32 cellular contexts compared by ENCODE assay signal in the genomic region with DNA sequence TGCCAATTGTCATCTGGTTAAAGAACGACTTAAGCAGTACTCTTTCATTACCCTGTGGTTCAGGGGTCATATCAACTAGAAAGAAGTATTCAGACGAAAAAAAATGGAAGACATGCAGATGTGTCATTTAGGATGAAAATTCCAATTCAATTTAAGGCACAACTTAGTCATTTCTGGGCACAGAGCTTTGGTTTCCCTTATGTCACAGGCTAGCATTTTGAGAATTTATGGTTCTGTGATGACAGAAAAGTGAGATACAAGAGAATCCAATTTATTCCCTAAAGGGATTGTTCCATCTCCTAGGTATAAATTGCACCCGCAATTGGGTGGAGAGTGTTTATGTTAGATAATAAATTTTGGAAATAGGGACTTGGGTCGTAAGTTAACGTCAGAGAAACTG.
"Had no signal": no experiment of that assay in that cellular context is flagged by ENCODE, and none has a peak within 500 bp of the region (broad histone marks: within the 10 kb centered on the region; RNA-seq: fewer than 3 reads in every experiment).

No MANE protein-coding gene starts in this region.

- H3K9ac ChIP-seq: SK-N-SH had no signal

- H3K4me3 ChIP-seq: MG63, Peyer's patch, SJSA1 had no signal

- H3K27ac ChIP-seq: Peyer's patch, SJSA1 had no signal

- H3K4me1 Mint-ChIP-seq: activated CD4-positive, alpha-beta T cell treated with anti-CD3 and anti-CD28 coated beads for 36 hours; brain had no signal

- H3K4me3 Mint-ChIP-seq: activated CD4-positive, alpha-beta memory T cell treated with anti-CD3 and anti-CD28 coated beads for 36 hours; activated CD4-positive, alpha-beta T cell treated with anti-CD3 and anti-CD28 coated beads for 36 hours; activated naive CD4-positive, alpha-beta T cell treated with anti-CD3 and anti-CD28 coated beads for 36 hours; activated T-cell treated with anti-CD3 and anti-CD28 coated beads, Interleukin-2, amount 50 U/mL, for 4 hours; activated T-helper 1 cell treated with anti-CD3 and anti-CD28 coated beads, Interleukin-12 subunit alpha, Interleukin-12 subunit beta, Interleukin-2, Interleukin-4 antibody, amounts not matched to agents 30 ng/mL and 10 ng/mL and 1 ng/mL, durations not matched to agents 14 hours and 24 hours and 36 hours; brain; T-helper 1 cell treated with Interleukin-12 subunit alpha and Interleukin-12 subunit beta and Interleukin-4 antibody, amounts not matched to agents 30 μg/mL and 1 μg/mL, for 36 hours; T-helper 2 cell treated with Interferon-gamma antibody and Interleukin-4, amounts not matched to agents 5 μg/mL and 100 μg/mL, for 36 hours had no signal

- H3K4me1 ChIP-seq: Peyer's patch, SJSA1 had no signal

- FAIRE-seq: bronchial epithelial cell, TTC549 had no signal

- H3K36me3 Mint-ChIP-seq: activated CD4-positive, alpha-beta memory T cell treated with anti-CD3 and anti-CD28 coated beads for 36 hours; activated naive CD4-positive, alpha-beta T cell treated with anti-CD3 and anti-CD28 coated beads, Interleukin-2, amount 50 U/mL, for 72 hours; brain had no signal

- ATAC-seq: activated CD4-positive, alpha-beta T cell treated with anti-CD3 and anti-CD28 coated beads for 36 hours; activated naive CD4-positive, alpha-beta T cell treated with anti-CD3 and anti-CD28 coated beads, Interleukin-2, amount 50 U/mL, for 72 hours; activated T-cell treated with anti-CD3 and anti-CD28 coated beads, Interleukin-2, amount 50 U/mL, for 4 hours; PC-3 had no signal

- H3K27ac Mint-ChIP-seq: activated CD4-positive, alpha-beta memory T cell treated with anti-CD3 and anti-CD28 coated beads for 36 hours; activated CD4-positive, alpha-beta T cell treated with anti-CD3 and anti-CD28 coated beads for 36 hours; activated naive CD4-positive, alpha-beta T cell treated with anti-CD3 and anti-CD28 coated beads for 36 hours; activated T-helper 1 cell treated with anti-CD3 and anti-CD28 coated beads, Interleukin-12 subunit alpha, Interleukin-12 subunit beta, Interleukin-2, Interleukin-4 antibody, amounts not matched to agents 30 ng/mL and 10 ng/mL and 1 ng/mL, durations not matched to agents 14 hours and 24 hours and 36 hours; brain; T-helper 1 cell treated with Interleukin-12 subunit alpha and Interleukin-12 subunit beta and Interleukin-4 antibody, amounts not matched to agents 30 μg/mL and 1 μg/mL, for 36 hours; T-helper 2 cell treated with Interferon-gamma antibody and Interleukin-4, amounts not matched to agents 5 μg/mL and 100 μg/mL, for 36 hours had no signal

- H3K9me3 Mint-ChIP-seq: activated CD4-positive, alpha-beta memory T cell treated with anti-CD3 and anti-CD28 coated beads for 36 hours had no signal

- H3K4me2 ChIP-seq: SK-N-SH had no signal

- H3K36me3 ChIP-seq: MG63, Peyer's patch, SJSA1 had no signal

- H3K9me3 ChIP-seq: MG63, Peyer's patch, SJSA1, SK-N-SH had no signal

- H3K27me3 Mint-ChIP-seq: activated CD4-positive, alpha-beta memory T cell treated with anti-CD3 and anti-CD28 coated beads for 36 hours; activated CD4-positive, alpha-beta T cell treated with anti-CD3 and anti-CD28 coated beads for 36 hours had no signal

- DNase-seq: activated CD4-positive, alpha-beta memory T cell treated with anti-CD3 and anti-CD28 coated beads for 36 hours; activated CD4-positive, alpha-beta T cell treated with anti-CD3 and anti-CD28 coated beads for 36 hours; activated CD4-positive, alpha-beta T cell treated with anti-CD3 and anti-CD28 coated beads, Interleukin-2, amount 50 U/mL, for 1 hour; activated CD8-positive, alpha-beta memory T cell treated with anti-CD3 and anti-CD28 coated beads, Interleukin-2, amount 50 U/mL, for 4 hours; activated gamma-delta T cell treated with Interleukin-2 at 50 U/mL for 16 hours; activated naive CD4-positive, alpha-beta T cell treated with anti-CD3 and anti-CD28 coated beads for 36 hours; activated T-cell treated with anti-CD3 and anti-CD28 coated beads for 4 hours; activated T-cell treated with anti-CD3 and anti-CD28 coated beads, Interleukin-2, amount 50 U/mL, for 4 hours; anterior cingulate cortex; caudate nucleus; cerebellar nuclear complex; MG63; NCI-H1048; NCI-H1105 treated with DMSO at 0.1 percent for 48 hours; NCI-H1436; NCI-H1694 treated with DMSO at 0.1 percent for 48 hours; NCI-H2029; NCI-H345; NCI-H524 treated with DMSO at 0.1 percent for 48 hours; PC-3; Peyer's patch; RPMI8226; SHP77 treated with DMSO at 0.1 percent for 48 hours; SK-N-SH had no signal

- H3K27me3 ChIP-seq: MG63, Peyer's patch, SJSA1 had no signal
